In genomic region chr2:169509230-169509917, GRCh38 we compare ENCODE assay signal across 15 cellular contexts. TPM values are rescaled to one million over a fixed set of nuclear protein-coding genes. Genes with fewer than 3 reads are reported as not detected.
A peak's percentile ranks its signal among the peaks of the same experiment; 100 is the strongest.
DNase-seq lines count a peak whose midpoint lies in the region; ATAC-seq, FAIRE-seq and TF ChIP-seq lines count a peak whose summit lies in the region.
"Had no signal": no experiment of that assay in that cellular context is flagged by ENCODE, and none has a peak within 500 bp of the region (broad histone marks: within the 10 kb centered on the region; RNA-seq: fewer than 3 reads in every experiment).

Gene KLHL41 (plus strand): TSS chr2:169509702. CDS start chr2:169509779, 77 bp downstream.

- intact Hi-C loops in pancreas (cut with DNase I) (no loop called here), PC-9 (cut with micrococcal nuclease; ENCODE audit: unreplicated experiment) (no loop called here)

- DNase-seq in GM23248 (peak; percentile 48), RWPE1 (ENCODE audit: low spot score) (peak; percentile 30), fibroblast of villous mesenchyme (ENCODE audit: low read depth) (peak; percentile 38), pancreas (no peak), ACHN (no peak), PC-9 (no peak), brain microvascular endothelial cell (no peak)
- no peak for DNase-seq in activated CD8-positive, alpha-beta memory T cell treated with anti-CD3 and anti-CD28 coated beads, Interleukin-2, amount 50 U/mL, for 48 hours
- DNase-seq: DMS79 treated with DMSO at 0.1 percent for 48 hours, hippocampal formation, naive B cell, T-cell had no signal

- CTCF ChIA-PET in RWPE1 (lab: Yijun Ruan, JAX): interaction anchor here (0.5 kb wide), 1 partner anchor 55 kb away, joined by 4 read pairs; no protein-coding TSS in a partner anchor
- CTCF ChIA-PET in PC-9 (lab: Charles Lee): no interaction called here

- H3K36me3 ChIP-seq in GM23248 (ENCODE audit: low read depth) (no peaks in the 10 kb centered on the region), pancreas (no peaks in the 10 kb centered on the region), PC-9 (ENCODE audit: low read depth) (no peaks in the 10 kb centered on the region), brain microvascular endothelial cell (replicated peaks) (no peaks in the 10 kb centered on the region)

- TF ChIP-seq CTCF in RWPE1 (conservative IDR thresholded peaks at IDR 0.05; ENCODE audit: low read depth) (no peak), fibroblast of villous mesenchyme (IDR thresholded peaks at IDR 0.05; ENCODE audit: insufficient read depth, low read depth, low read length) (no peak), pancreas (IDR thresholded peaks at IDR 0.05) (no peak), PC-9 (conservative IDR thresholded peaks at IDR 0.05) (no peak), brain microvascular endothelial cell (IDR thresholded peaks at IDR 0.05; ENCODE audit: low read depth, low read length, missing control alignments) (no peak)

- peaks cover 11% of the 10 kb centered on the region; the same call in 1 of the 2 replicates for H3F3A ChIP-seq in GM23248 (ENCODE audit: insufficient read depth)
- no peaks in the 10 kb centered on the region for H3F3A ChIP-seq in PC-9 (ENCODE audit: insufficient read depth, low read depth)

- H3K27ac ChIP-seq in GM23248 (no peak within 1 kb of the TSS), RWPE1 (no peak within 1 kb of the TSS), pancreas (no peak within 1 kb of the TSS), PC-9 (no peak within 1 kb of the TSS), brain microvascular endothelial cell (no peak within 1 kb of the TSS)

- ATAC-seq in pancreas: peak in 2 of 4 donors; percentile 14 to 31
- ATAC-seq: T-cell had no signal

- 74 to 75% methylated on average over 4 of the region's 4 CpGs for WGBS in GM23248 (ENCODE audit: low coverage in 1 of 2, low lambda C conversion rate in 2 of 2, missing lambda C conversion rate in 2 of 2), 2 experiments
- WGBS in pancreas, 2 donors: 54 to 58% methylated on average over 4 of the region's 4 CpGs

- H3K4me1 ChIP-seq in GM23248 (ENCODE audit: insufficient read depth) (peaks cover 9% of the 10 kb centered on the region), pancreas (peaks cover 0 to 11% (median 9%) of the 10 kb centered on the region in 3 donors), PC-9 (replicated peaks; ENCODE audit: insufficient read depth) (peaks cover 12% of the 10 kb centered on the region)

- no peak within 1 kb of the TSS for H3K4me3 ChIP-seq in GM23248
- H3K4me3 ChIP-seq in fibroblast of villous mesenchyme (ENCODE audit: low read depth, low read length): no peak within 1 kb of the TSS
- no peak within 1 kb of the TSS for H3K4me3 ChIP-seq in pancreas
- H3K4me3 ChIP-seq in PC-9: no peak within 1 kb of the TSS
- no peak within 1 kb of the TSS for H3K4me3 ChIP-seq in brain microvascular endothelial cell (ENCODE audit: low read depth, low read length)

- no peaks in the 10 kb centered on the region for H3K27me3 ChIP-seq in GM23248 (replicated peaks; ENCODE audit: insufficient read depth)
- no peaks in the 10 kb centered on the region for H3K27me3 ChIP-seq in pancreas
- H3K27me3 ChIP-seq in PC-9 (ENCODE audit: insufficient read depth, low read depth): no peaks in the 10 kb centered on the region
- no peaks in the 10 kb centered on the region for H3K27me3 ChIP-seq in brain microvascular endothelial cell (replicated peaks)

- H3K4me2 ChIP-seq in GM23248 (ENCODE audit: unreplicated experiment) (peak within 1 kb of the TSS; percentile 6), PC-9 (no peak within 1 kb of the TSS)

- H4K20me1 ChIP-seq in GM23248 (ENCODE audit: insufficient read depth): no peaks in the 10 kb centered on the region
- H4K20me1 ChIP-seq in PC-9 (ENCODE audit: insufficient read depth): no peaks in the 10 kb centered on the region

- POLR2A ChIA-PET in RWPE1 (lab: Yijun Ruan, JAX; ENCODE audit: low non-redundant PET): no interaction called here
- POLR2A ChIA-PET in PC-9 (lab: Charles Lee; ENCODE audit: unreplicated experiment): no interaction called here

- H3K9me3 ChIP-seq in GM23248 (ENCODE audit: low read depth) (no peaks in the 10 kb centered on the region), pancreas (no peaks in the 10 kb centered on the region), PC-9 (ENCODE audit: insufficient read depth, low read depth) (no peaks in the 10 kb centered on the region)

- peak; percentile 26 for FAIRE-seq in pancreas (lab: Jason Lieb, UNC)
- FAIRE-seq: urothelium cell line had no signal

- in situ Hi-C loops in GM23248 (cut with MboI) (no loop called here), ACHN (cut with HindIII; ENCODE audit: low pct_ligation_motif_present, low pct_unique_long_range_greater_than_20kb, low sequenced_read_pairs) (no loop called here), brain microvascular endothelial cell (cut with HindIII; ENCODE audit: low pct_ligation_motif_present, low sequenced_read_pairs) (no loop called here)

- H3K9me2 ChIP-seq in GM23248 (ENCODE audit: insufficient read depth) (no peaks in the 10 kb centered on the region), PC-9 (ENCODE audit: insufficient read depth) (no peaks in the 10 kb centered on the region)

- H3K79me2 ChIP-seq in GM23248 (ENCODE audit: insufficient read depth) (no peaks in the 10 kb centered on the region), PC-9 (ENCODE audit: low read depth) (no peaks in the 10 kb centered on the region)

- H2AFZ ChIP-seq in GM23248 (no peak within 1 kb of the TSS), PC-9 (no peak within 1 kb of the TSS)

- BruUV-seq in PC-9 (replicated peaks; lab: Mats Ljungman, UMichigan): no TSS peak

- H3K9ac ChIP-seq in GM23248: no peak within 1 kb of the TSS

RNA-seq across cellular contexts. Expression of gene KLHL41, which starts in this region (rescaled TPM):
- total RNA-seq in GM23248 (2014; rRNA removed; shearing (Covaris generic)): 0.11 and 0.13 TPM in 2 replicates
- polyA plus RNA-seq in GM23248 (2016; fragmentation: Nextera tagmentation; extraction: Ambion mirVana) (0.11 TPM in 1 of 2 replicates, not detected in the other), pancreas (1 to 10 TPM in 1 of 2 donors, under 1 TPM in 1; 0.87 to 2.7 TPM)
- total RNA-seq in fibroblast of villous mesenchyme (0.32 and 0.43 TPM in 2 replicates), pancreas (1 to 10 TPM in 1 of 6 donors, under 1 TPM in 5; 0.19 to 1.1 (median 0.47) TPM), PC-9 (2021) (not detected in 2 replicates)
- total RNA-seq: HT1080, NCI-H460 had no signal

Comparison
In these comparisons a context has a peak if more than half of its experiments do, and no peak if none do; other contexts are left out.
1. Peak in DNase-seq and H3K4me2 ChIP-seq in GM23248; RNA of the gene not detected or under 1 TPM.
2. Peak in DNase-seq in fibroblast of villous mesenchyme; RNA of the gene not detected or under 1 TPM.